ENCODE assay signal across 1 cellular context in the genomic region with DNA sequence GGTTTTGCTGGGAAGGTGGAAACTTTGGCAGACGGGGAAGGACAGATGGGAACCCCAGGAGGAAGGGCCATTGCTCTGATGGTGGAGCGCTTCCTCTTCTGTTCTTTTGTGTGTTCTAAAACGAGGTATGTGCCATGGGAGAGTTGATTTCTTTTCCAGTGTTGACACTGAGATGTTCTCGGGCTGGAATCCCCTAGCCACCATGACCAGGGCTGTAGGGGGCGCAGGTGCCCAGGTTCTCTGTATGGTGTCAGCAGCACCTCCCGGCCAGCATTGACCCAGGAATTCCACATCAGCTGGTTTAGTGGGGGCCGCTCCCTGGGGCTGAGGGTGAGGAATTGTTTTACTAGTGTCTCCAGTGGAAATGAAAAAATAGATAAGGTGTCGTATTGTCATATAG.
TF ChIP-seq lines count a peak whose summit lies in the region.

No MANE protein-coding gene starts in this region.

TF ChIP-seq in H1, 55 proteins besides CTCF, POLR2A, EP300 and RAD21:
- 0 out of 2 replicates have a peak, but pooled peaks have one; percentile 8 for TF ChIP-seq YY1 (IDR thresholded peaks at IDR 0.05; ENCODE audit: low read depth, low read length)
- TF ChIP-seq FOSL1 (IDR thresholded peaks at IDR 0.05; ENCODE audit: insufficient read depth, low read depth, low read length): no peak
- no peak for TF ChIP-seq SP1 (IDR thresholded peaks at IDR 0.05; ENCODE audit: low read depth, low read length)
- no peak for TF ChIP-seq E2F6 (IDR thresholded peaks at IDR 0.05)
- TF ChIP-seq CHD2 (IDR thresholded peaks at IDR 0.05; ENCODE audit: low read length): no peak
- no peak for TF ChIP-seq POLR2AphosphoS5 (IDR thresholded peaks at IDR 0.05; ENCODE audit: low read depth, low read length)
- TF ChIP-seq PHF8 (conservative IDR thresholded peaks at IDR 0.05; ENCODE audit: low read depth, low read length): no peak
- TF ChIP-seq TEAD4 (IDR thresholded peaks at IDR 0.05; ENCODE audit: low read depth, low read length): peak; percentile 46; the same call in 1 of the 2 replicates
- no peak for TF ChIP-seq KDM4A (IDR thresholded peaks at IDR 0.05; ENCODE audit: low read depth, low read length, severe bottlenecking)
- no peak for TF ChIP-seq CREB1 (IDR thresholded peaks at IDR 0.05)
- no peak for TF ChIP-seq GABPA (IDR thresholded peaks at IDR 0.05; ENCODE audit: borderline replicate concordance, insufficient read depth, low read length)
- TF ChIP-seq RFX5 (IDR thresholded peaks at IDR 0.05; ENCODE audit: borderline replicate concordance, low read depth, low read length): no peak
